Comparison of ENCODE assay signal across 8 cellular contexts in genomic region chr15:50907866-50908208, GRCh38. TPM values are rescaled to one million over a fixed set of nuclear protein-coding genes. Genes with fewer than 3 reads are reported as not detected.
DNase-seq lines count a peak whose midpoint lies in the region; ATAC-seq and TF ChIP-seq lines count a peak whose summit lies in the region.

No MANE protein-coding gene starts in this region.

- H3K27ac ChIP-seq in Karpas-422 (ENCODE audit: low read length) (peak overlapping the region; percentile 44), lung (ENCODE audit: low read depth in 1 of 2, low read length in 1 of 2) (peak overlapping the region; percentile 81 to 91)

- H3K9me3 ChIP-seq in Karpas-422 (ENCODE audit: low read length) (no peaks in the 10 kb centered on the region), lung (ENCODE audit: control insufficient read depth in 2 of 2, insufficient read depth in 1 of 2, low read length in 1 of 2) (no peaks in the 10 kb centered on the region)

- H4K20me1 ChIP-seq in Karpas-422 (ENCODE audit: insufficient read depth, low read depth, low read length) = no peaks in the 10 kb centered on the region

- H3K36me3 ChIP-seq in Karpas-422 (ENCODE audit: insufficient read depth, low read length) (peaks cover 2% of the 10 kb centered on the region), lung (ENCODE audit: control insufficient read depth in 2 of 2, insufficient read depth in 2 of 2, low read length in 2 of 2) (peaks cover 0 to 3% of the 10 kb centered on the region in 2 donors)

- 0% methylated on average over 21 to 24 of the region's 24 CpGs for WGBS in lung, 2 donors

- ATAC-seq in GM21381 (IDR thresholded peaks at IDR 0.05; ENCODE audit: unreplicated experiment) (peak; percentile 19), lung (ENCODE audit: insufficient read depth, low FRiP score) (peak; percentile 53), HG03457 (IDR thresholded peaks at IDR 0.05; ENCODE audit: unreplicated experiment) (no peak)

- H3K4me2 ChIP-seq in Karpas-422 (ENCODE audit: low read depth, low read length, poor library complexity, severe bottlenecking) = peak overlapping the region; percentile 87

- peak overlapping the region; percentile 81 for H3K9ac ChIP-seq in Karpas-422 (ENCODE audit: low read length)

- peak overlapping the region; percentile 57 for H2AFZ ChIP-seq in Karpas-422 (ENCODE audit: low read length)

- no peak for TF ChIP-seq CTCF in WI38 (IDR thresholded peaks at IDR 0.05; ENCODE audit: low read depth, low read length)
- TF ChIP-seq CTCF in lung (IDR thresholded peaks at IDR 0.05; ENCODE audit: control extremely low read depth, extremely low read depth) = no peak

- H3K79me2 ChIP-seq in Karpas-422 (ENCODE audit: low read length) = peaks cover 55% of the 10 kb centered on the region

- DNase-seq in CMK (ENCODE audit: low read depth) (peak; percentile 39), Karpas-422 (peak; percentile 82), dedifferentiated amniotic fluid mesenchymal stem cell (ENCODE audit: extremely low spot score) (peak; percentile 16), lung (ENCODE audit: low spot score) (peak; percentile 37)
- peak; percentile 66 for DNase-seq in stimulated activated CD8-positive, alpha-beta memory T cell treated with anti-CD3 and anti-CD28 coated beads, Interleukin-4, amount 100 ng/mL, for 48 hours

- H3K4me1 ChIP-seq in Karpas-422 (ENCODE audit: low read length) = peaks cover 34% of the 10 kb centered on the region
- H3K4me1 ChIP-seq in lung (ENCODE audit: control insufficient read depth in 2 of 2, insufficient read depth in 2 of 2, low read length in 2 of 2) = peaks cover 0 to 12% of the 10 kb centered on the region in 2 donors

- H3K27me3 ChIP-seq in Karpas-422 (ENCODE audit: low read length) = no peaks in the 10 kb centered on the region
- H3K27me3 ChIP-seq in lung (ENCODE audit: control insufficient read depth, insufficient read depth) = no peaks in the 10 kb centered on the region

- H3K4me3 ChIP-seq in Karpas-422 (ENCODE audit: low read length) = peak overlapping the region; percentile 86
- H3K4me3 ChIP-seq in WI38 (ENCODE audit: low read depth, low read length) = peak overlapping the region; percentile 93
- peak overlapping the region; percentile 94 for H3K4me3 ChIP-seq in lung

- no peaks in the 10 kb centered on the region for H3K9me2 ChIP-seq in Karpas-422 (replicated peaks; ENCODE audit: insufficient read depth, low read length)

RNA-seq across cellular contexts. Expression of gene AP4E1, which starts 0.6 kb away (rescaled TPM):
- 13.6 and 26.5 TPM in 2 replicates for total RNA-seq in Karpas-422 (2014; rRNA removed; shearing (Covaris generic); ENCODE audit: low replicate concordance)
- total RNA-seq in lung = 10 to 100 TPM in 1 of 2 donors, 1 to 10 TPM in 1; 9.9 to 12.7 TPM
- 1 to 10 TPM; 2.2 to 3.5 TPM for polyA plus RNA-seq in lung

Comparison
In these comparisons a context has a peak if more than half of its experiments do, and no peak if none do; other contexts are left out.
1. DNase-seq: peak in every context shown above with its lines; median percentile 82 in Karpas-422; 66 in stimulated activated CD8-positive, alpha-beta memory T cell treated with anti-CD3 and anti-CD28 coated beads, Interleukin-4, amount 100 ng/mL, for 48 hours; 39 in CMK; 37 in lung; 16 in dedifferentiated amniotic fluid mesenchymal stem cell.